Comparison of ENCODE assay signal across 8 cellular contexts in the genomic region with DNA sequence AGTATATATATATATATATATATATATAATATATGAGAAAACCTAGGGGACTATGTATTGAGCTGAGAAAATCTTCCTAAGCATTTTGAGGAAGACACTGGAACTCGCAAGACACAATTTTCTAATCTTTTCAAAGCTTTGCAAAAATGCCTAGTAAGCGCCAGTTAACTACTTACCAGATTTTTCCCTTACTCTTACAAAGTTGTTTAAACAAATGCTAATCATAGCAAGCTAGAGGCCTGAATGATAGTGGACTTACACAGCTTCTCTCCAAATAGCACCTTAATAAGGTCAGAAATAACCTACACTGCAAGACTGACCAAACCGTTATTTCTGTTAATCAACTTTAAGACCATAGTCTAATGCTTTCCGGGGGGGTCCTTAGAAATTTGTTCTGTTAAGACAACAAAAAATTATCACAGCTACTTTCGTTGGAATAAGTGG. TPM values are rescaled to one million over a fixed set of nuclear protein-coding genes. Genes with fewer than 3 reads are reported as not detected.
DNase-seq lines count a peak whose midpoint lies in the region; ATAC-seq, FAIRE-seq and TF ChIP-seq lines count a peak whose summit lies in the region.

No MANE protein-coding gene starts in this region.

- ATAC-seq in HG03565 (IDR thresholded peaks at IDR 0.05; ENCODE audit: unreplicated experiment), result no peak
- no peak for ATAC-seq in Right ventricle myocardium inferior

- H3K9me3 Mint-ChIP-seq in T-helper 1 cell treated with Interleukin-12 subunit alpha and Interleukin-12 subunit beta and Interleukin-4 antibody, amounts not matched to agents 30 μg/mL and 1 μg/mL, for 36 hours, result no peaks in the 10 kb centered on the region

- H3K36me3 Mint-ChIP-seq in T-helper 1 cell treated with Interleukin-12 subunit alpha and Interleukin-12 subunit beta and Interleukin-4 antibody, amounts not matched to agents 30 μg/mL and 1 μg/mL, for 36 hours (ENCODE audit: low read depth), result no peaks in the 10 kb centered on the region

- peak overlapping the region; percentile 42 for H3K4me3 ChIP-seq in HL-60 (replicated peaks; ENCODE audit: insufficient read depth, low read length)
- H3K4me3 ChIP-seq in iPS-11a (ENCODE audit: low read depth, low read length), result peak overlapping the region; percentile 82

- peaks cover 78% of the 10 kb centered on the region for H3K4me1 Mint-ChIP-seq in T-helper 1 cell treated with Interleukin-12 subunit alpha and Interleukin-12 subunit beta and Interleukin-4 antibody, amounts not matched to agents 30 μg/mL and 1 μg/mL, for 36 hours (ENCODE audit: low read depth)

- peak overlapping the region; percentile 99 for H3K27ac Mint-ChIP-seq in T-helper 1 cell treated with Interleukin-12 subunit alpha and Interleukin-12 subunit beta and Interleukin-4 antibody, amounts not matched to agents 30 μg/mL and 1 μg/mL, for 36 hours

- peak overlapping the region; percentile 84 for H3K4me3 Mint-ChIP-seq in T-helper 1 cell treated with Interleukin-12 subunit alpha and Interleukin-12 subunit beta and Interleukin-4 antibody, amounts not matched to agents 30 μg/mL and 1 μg/mL, for 36 hours

- H3K27ac ChIP-seq in HL-60 (replicated peaks), result peak overlapping the region; percentile 89

- FAIRE-seq in GM19239 (lab: Jason Lieb, UNC) (no peak), HTR-8/SVneo (lab: Jason Lieb, UNC) (no peak)

- peak; percentile 75 to 81 for DNase-seq in AML-193 (lab: John Stamatoyannopoulos, UW)
- DNase-seq in HL-60 (ENCODE audit: low read depth in 1 of 2, low spot score in 1 of 2), result no peak
- no peak for DNase-seq in GM19239 (ENCODE audit: insufficient read length, low spot score)
- DNase-seq in HTR-8/SVneo (ENCODE audit: insufficient read length, low spot score), result no peak
- no peak for DNase-seq in Right ventricle myocardium inferior (ENCODE audit: missing footprints)

- no peak for TF ChIP-seq CTCF in HL-60 (IDR thresholded peaks at IDR 0.05; ENCODE audit: insufficient read depth, low read length)

- intact Hi-C loops in Right ventricle myocardium inferior (cut with DNase I), result no loop called here

- peaks cover 4% of the 10 kb centered on the region for H3K27me3 Mint-ChIP-seq in T-helper 1 cell treated with Interleukin-12 subunit alpha and Interleukin-12 subunit beta and Interleukin-4 antibody, amounts not matched to agents 30 μg/mL and 1 μg/mL, for 36 hours (ENCODE audit: low read depth)

- H3K27me3 ChIP-seq in HL-60 (ENCODE audit: insufficient read depth, poor library complexity, severe bottlenecking), result no peaks in the 10 kb centered on the region

RNA-seq across cellular contexts. Expression of a gene that starts 56.1 kb away (rescaled TPM):
- 5.3 TPM for total RNA-seq in Right ventricle myocardium inferior

Comparison
In these comparisons a context has a peak if more than half of its experiments do, and no peak if none do; other contexts are left out.
1. DNase-seq: peak in AML-193 (2 of 2); none in HL-60 (0 of 2), GM19239 (single experiment), HTR-8/SVneo (single experiment) and Right ventricle myocardium inferior (single experiment).